ENCODE assay signal across 23 cellular contexts in the genomic region with DNA sequence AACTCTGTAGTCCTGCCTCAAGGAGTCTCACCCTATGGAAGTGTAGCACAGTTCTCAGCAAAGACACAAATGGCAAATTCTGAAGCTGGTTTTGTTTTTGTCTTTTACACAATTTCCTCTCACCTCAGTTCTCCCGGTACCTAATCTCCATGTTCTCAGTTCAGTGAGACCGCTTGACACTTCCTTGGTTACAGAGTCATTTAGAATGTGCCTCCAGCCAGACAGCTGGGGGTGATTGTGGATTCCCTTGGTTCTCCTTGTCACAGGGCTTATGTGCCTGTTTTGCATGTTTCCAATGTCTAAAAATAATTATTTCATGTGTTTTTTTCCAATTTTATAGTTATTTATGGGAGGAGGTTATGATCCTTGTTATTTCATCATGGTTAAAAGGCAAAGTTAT.
DNase-seq lines count a peak whose midpoint lies in the region; ATAC-seq, FAIRE-seq and TF ChIP-seq lines count a peak whose summit lies in the region.
"Had no signal": no experiment of that assay in that cellular context is flagged by ENCODE, and none has a peak within 500 bp of the region (broad histone marks: within the 10 kb centered on the region; RNA-seq: fewer than 3 reads in every experiment).

No MANE protein-coding gene starts in this region.

- H3K4me1 ChIP-seq in trophoblast cell (ENCODE audit: control insufficient read depth in 1 of 2, insufficient read depth in 2 of 2, low read length in 2 of 2), result no peaks in the 10 kb centered on the region
- H3K4me1 ChIP-seq: BLaER1, Caco-2 had no signal

- no peak overlapping the region for H4K8ac ChIP-seq in trophoblast cell (ENCODE audit: low read depth, low read length)

- H4K12ac ChIP-seq in trophoblast cell (ENCODE audit: low read depth, low read length), result no peak overlapping the region

- no peak overlapping the region for H2AFZ ChIP-seq in trophoblast cell (ENCODE audit: insufficient read depth, low read length, poor library complexity)
- H2AFZ ChIP-seq: GM23248 had no signal

- no peak overlapping the region for H2BK5ac ChIP-seq in trophoblast cell (ENCODE audit: low read depth, low read length, poor library complexity)

- H3K79me2 ChIP-seq in trophoblast cell (ENCODE audit: control insufficient read depth, insufficient read depth, low read length, poor library complexity), result no peaks in the 10 kb centered on the region

- H3K18ac ChIP-seq in trophoblast cell (ENCODE audit: low read length), result no peak overlapping the region

- ATAC-seq in WTC11 (peak; percentile 76), HG02884 (IDR thresholded peaks at IDR 0.05; ENCODE audit: unreplicated experiment) (no peak)
- ATAC-seq: CD8-positive, alpha-beta T cell; GM12878; HCT116 had no signal

- TF ChIP-seq CTCF in WTC11 (IDR thresholded peaks at IDR 0.05), result no peak

- H3K9me3 Mint-ChIP-seq in WTC11, result no peaks in the 10 kb centered on the region
- H3K9me3 Mint-ChIP-seq: CD8-positive, alpha-beta T cell; H9 had no signal

- H3K9ac ChIP-seq in trophoblast cell (ENCODE audit: low read length), result no peak overlapping the region
- H3K9ac ChIP-seq: BLaER1, GM23248 had no signal

- H3K4me3 ChIP-seq in trophoblast cell (ENCODE audit: low read depth, low read length), result no peak overlapping the region
- H3K4me3 ChIP-seq: BLaER1, GM12878, GM23248 had no signal

- H3K4me1 Mint-ChIP-seq in WTC11, result peaks cover 11% of the 10 kb centered on the region
- H3K4me1 Mint-ChIP-seq: B cell; CD4-positive, CD25-positive, alpha-beta regulatory T cell; H9 had no signal

- CTCF ChIA-PET in WTC11 (lab: Charles Lee), result no interaction called here

- no CpG with 5 or more reads among the region's 2 CpGs for WGBS in trophoblast cell (ENCODE audit: extremely low coverage, insufficient coverage, insufficient read length)

- H3K4ac ChIP-seq in trophoblast cell (ENCODE audit: low read depth, low read length), result no peak overlapping the region

- no peaks in the 10 kb centered on the region for H3K36me3 ChIP-seq in trophoblast cell (ENCODE audit: control insufficient read depth in 1 of 2, insufficient read depth in 2 of 2, low read length in 2 of 2)
- H3K36me3 ChIP-seq: BLaER1 had no signal

- no peak overlapping the region for H3K4me3 Mint-ChIP-seq in WTC11
- H3K4me3 Mint-ChIP-seq: B cell; CD4-positive, CD25-positive, alpha-beta regulatory T cell; CD8-positive, alpha-beta T cell; H9 had no signal

- H3K27me3 Mint-ChIP-seq in WTC11 (ENCODE audit: low read depth), result no peaks in the 10 kb centered on the region
- H3K27me3 Mint-ChIP-seq: B cell; CD4-positive, CD25-positive, alpha-beta regulatory T cell had no signal

- no peak overlapping the region for H4K91ac ChIP-seq in trophoblast cell (ENCODE audit: low read depth, low read length)

- no peaks in the 10 kb centered on the region for H3K27me3 ChIP-seq in trophoblast cell (ENCODE audit: insufficient read depth, low read length)
- H3K27me3 ChIP-seq: BLaER1 had no signal

- no peak overlapping the region for H3K23ac ChIP-seq in trophoblast cell (ENCODE audit: low read length)

- H2AK5ac ChIP-seq in trophoblast cell (ENCODE audit: low read length), result no peak overlapping the region

- DNase-seq in ELF-1 (ENCODE audit: low read depth, low spot score) (peak; percentile 9), WTC11 (ENCODE audit: low spot score) (no peak), trophoblast cell (peak; percentile 15 to 42), SIG-M5 (lab: John Stamatoyannopoulos, UW) (no peak)
- DNase-seq in stimulated activated CD4-positive, alpha-beta T cell treated with anti-CD3 and anti-CD28 coated beads, Interleukin-4, amount 100 ng/mL, for 1 hour, result no peak
- DNase-seq: Caco-2; CD4-positive, CD25-positive, alpha-beta regulatory T cell; CD8-positive, alpha-beta T cell; DMS153; DND-41; GDM1; GM23248; H9 had no signal

- H3K27ac Mint-ChIP-seq in WTC11, result no peak overlapping the region
- H3K27ac Mint-ChIP-seq: B cell; CD4-positive, CD25-positive, alpha-beta regulatory T cell; CD8-positive, alpha-beta T cell; H9 had no signal

- peak; percentile 30 for FAIRE-seq in islet of Langerhans (lab: Jason Lieb, UNC)
- FAIRE-seq: A204.1, GM12878, GM19239 had no signal

- no peak overlapping the region for H2BK120ac ChIP-seq in trophoblast cell (ENCODE audit: insufficient read depth, low read length, poor library complexity)

- H3K27ac ChIP-seq in trophoblast cell (ENCODE audit: low read depth, low read length), result no peak overlapping the region
- H3K27ac ChIP-seq: 22Rv1, BLaER1, C4-2B, GM23248 had no signal

- no peak overlapping the region for H3K14ac ChIP-seq in trophoblast cell (ENCODE audit: low read length)

- POLR2A ChIA-PET in WTC11 (lab: Charles Lee), result no interaction called here

- H3K36me3 Mint-ChIP-seq in WTC11, result no peaks in the 10 kb centered on the region
- H3K36me3 Mint-ChIP-seq: CD4-positive, CD25-positive, alpha-beta regulatory T cell; CD8-positive, alpha-beta T cell had no signal

- no peak overlapping the region for H2BK12ac ChIP-seq in trophoblast cell (ENCODE audit: low read length)

- H3K9me3 ChIP-seq in trophoblast cell (ENCODE audit: insufficient read depth, low read depth, low read length), result no peaks in the 10 kb centered on the region
- H3K9me3 ChIP-seq: BLaER1, Caco-2 had no signal

- no peak overlapping the region for H3K4me2 ChIP-seq in trophoblast cell (ENCODE audit: low read length)
- H3K4me2 ChIP-seq: BLaER1 had no signal

- H3K79me1 ChIP-seq in trophoblast cell (ENCODE audit: low read length), result no peaks in the 10 kb centered on the region

TF ChIP-seq in WTC11, 78 proteins besides CTCF, POLR2A, EP300 and RAD21:
- no peak for TF ChIP-seq JUN (CRISPR knock-in tag; IDR thresholded peaks at IDR 0.05)
- TF ChIP-seq, protein P1, sequence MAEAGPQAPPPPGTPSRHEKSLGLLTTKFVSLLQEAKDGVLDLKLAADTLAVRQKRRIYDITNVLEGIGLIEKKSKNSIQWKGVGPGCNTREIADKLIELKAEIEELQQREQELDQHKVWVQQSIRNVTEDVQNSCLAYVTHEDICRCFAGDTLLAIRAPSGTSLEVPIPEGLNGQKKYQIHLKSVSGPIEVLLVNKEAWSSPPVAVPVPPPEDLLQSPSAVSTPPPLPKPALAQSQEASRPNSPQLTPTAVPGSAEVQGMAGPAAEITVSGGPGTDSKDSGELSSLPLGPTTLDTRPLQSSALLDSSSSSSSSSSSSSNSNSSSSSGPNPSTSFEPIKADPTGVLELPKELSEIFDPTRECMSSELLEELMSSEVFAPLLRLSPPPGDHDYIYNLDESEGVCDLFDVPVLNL (CRISPR knock-in tag; IDR thresholded peaks at IDR 0.05; ENCODE audit: borderline replicate concordance, low read depth), result no peak
- no peak for TF ChIP-seq ZNF121 (CRISPR knock-in tag; IDR thresholded peaks at IDR 0.05)
- TF ChIP-seq, protein P2, sequence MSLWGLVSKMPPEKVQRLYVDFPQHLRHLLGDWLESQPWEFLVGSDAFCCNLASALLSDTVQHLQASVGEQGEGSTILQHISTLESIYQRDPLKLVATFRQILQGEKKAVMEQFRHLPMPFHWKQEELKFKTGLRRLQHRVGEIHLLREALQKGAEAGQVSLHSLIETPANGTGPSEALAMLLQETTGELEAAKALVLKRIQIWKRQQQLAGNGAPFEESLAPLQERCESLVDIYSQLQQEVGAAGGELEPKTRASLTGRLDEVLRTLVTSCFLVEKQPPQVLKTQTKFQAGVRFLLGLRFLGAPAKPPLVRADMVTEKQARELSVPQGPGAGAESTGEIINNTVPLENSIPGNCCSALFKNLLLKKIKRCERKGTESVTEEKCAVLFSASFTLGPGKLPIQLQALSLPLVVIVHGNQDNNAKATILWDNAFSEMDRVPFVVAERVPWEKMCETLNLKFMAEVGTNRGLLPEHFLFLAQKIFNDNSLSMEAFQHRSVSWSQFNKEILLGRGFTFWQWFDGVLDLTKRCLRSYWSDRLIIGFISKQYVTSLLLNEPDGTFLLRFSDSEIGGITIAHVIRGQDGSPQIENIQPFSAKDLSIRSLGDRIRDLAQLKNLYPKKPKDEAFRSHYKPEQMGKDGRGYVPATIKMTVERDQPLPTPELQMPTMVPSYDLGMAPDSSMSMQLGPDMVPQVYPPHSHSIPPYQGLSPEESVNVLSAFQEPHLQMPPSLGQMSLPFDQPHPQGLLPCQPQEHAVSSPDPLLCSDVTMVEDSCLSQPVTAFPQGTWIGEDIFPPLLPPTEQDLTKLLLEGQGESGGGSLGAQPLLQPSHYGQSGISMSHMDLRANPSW (CRISPR knock-in tag; conservative IDR thresholded peaks at IDR 0.05; ENCODE audit: low read depth), result no peak
- TF ChIP-seq, protein P3, sequence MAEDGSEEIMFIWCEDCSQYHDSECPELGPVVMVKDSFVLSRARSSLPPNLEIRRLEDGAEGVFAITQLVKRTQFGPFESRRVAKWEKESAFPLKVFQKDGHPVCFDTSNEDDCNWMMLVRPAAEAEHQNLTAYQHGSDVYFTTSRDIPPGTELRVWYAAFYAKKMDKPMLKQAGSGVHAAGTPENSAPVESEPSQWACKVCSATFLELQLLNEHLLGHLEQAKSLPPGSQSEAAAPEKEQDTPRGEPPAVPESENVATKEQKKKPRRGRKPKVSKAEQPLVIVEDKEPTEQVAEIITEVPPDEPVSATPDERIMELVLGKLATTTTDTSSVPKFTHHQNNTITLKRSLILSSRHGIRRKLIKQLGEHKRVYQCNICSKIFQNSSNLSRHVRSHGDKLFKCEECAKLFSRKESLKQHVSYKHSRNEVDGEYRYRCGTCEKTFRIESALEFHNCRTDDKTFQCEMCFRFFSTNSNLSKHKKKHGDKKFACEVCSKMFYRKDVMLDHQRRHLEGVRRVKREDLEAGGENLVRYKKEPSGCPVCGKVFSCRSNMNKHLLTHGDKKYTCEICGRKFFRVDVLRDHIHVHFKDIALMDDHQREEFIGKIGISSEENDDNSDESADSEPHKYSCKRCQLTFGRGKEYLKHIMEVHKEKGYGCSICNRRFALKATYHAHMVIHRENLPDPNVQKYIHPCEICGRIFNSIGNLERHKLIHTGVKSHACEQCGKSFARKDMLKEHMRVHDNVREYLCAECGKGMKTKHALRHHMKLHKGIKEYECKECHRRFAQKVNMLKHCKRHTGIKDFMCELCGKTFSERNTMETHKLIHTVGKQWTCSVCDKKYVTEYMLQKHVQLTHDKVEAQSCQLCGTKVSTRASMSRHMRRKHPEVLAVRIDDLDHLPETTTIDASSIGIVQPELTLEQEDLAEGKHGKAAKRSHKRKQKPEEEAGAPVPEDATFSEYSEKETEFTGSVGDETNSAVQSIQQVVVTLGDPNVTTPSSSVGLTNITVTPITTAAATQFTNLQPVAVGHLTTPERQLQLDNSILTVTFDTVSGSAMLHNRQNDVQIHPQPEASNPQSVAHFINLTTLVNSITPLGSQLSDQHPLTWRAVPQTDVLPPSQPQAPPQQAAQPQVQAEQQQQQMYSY (CRISPR knock-in tag; IDR thresholded peaks at IDR 0.05), result no peak

Comparison
In these comparisons a context has a peak if more than half of its experiments do, and no peak if none do; other contexts are left out.
1. DNase-seq: peak in ELF-1 (single experiment) and trophoblast cell (2 of 2); none in WTC11 (single experiment), SIG-M5 (single experiment) and stimulated activated CD4-positive, alpha-beta T cell treated with anti-CD3 and anti-CD28 coated beads, Interleukin-4, amount 100 ng/mL, for 1 hour (single experiment).